13 cellular contexts compared by ENCODE assay signal in the genomic region with DNA sequence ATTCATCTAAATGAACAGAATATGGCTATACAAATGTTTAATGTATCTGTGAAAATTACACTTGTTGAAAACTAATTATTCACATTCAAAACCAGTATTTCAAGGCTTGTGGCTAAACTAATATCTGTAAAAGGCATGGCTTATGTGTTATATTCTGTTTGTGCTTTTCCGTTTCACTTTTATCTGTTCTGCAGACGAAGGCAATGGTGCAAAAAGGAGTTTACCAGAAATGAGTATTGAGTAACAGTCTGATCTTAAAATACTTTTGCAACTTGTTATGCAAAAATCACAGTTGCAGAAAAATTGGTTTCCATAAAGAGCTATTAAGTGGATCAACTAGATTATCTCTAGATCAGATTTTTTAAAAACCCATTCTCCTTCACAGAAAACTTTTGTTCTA. TPM values are rescaled to one million over a fixed set of nuclear protein-coding genes. Genes with fewer than 3 reads are reported as not detected.
DNase-seq lines count a peak whose midpoint lies in the region; ATAC-seq, FAIRE-seq and TF ChIP-seq lines count a peak whose summit lies in the region.
"Had no signal": no experiment of that assay in that cellular context is flagged by ENCODE, and none has a peak within 500 bp of the region (broad histone marks: within the 10 kb centered on the region; RNA-seq: fewer than 3 reads in every experiment).

No MANE protein-coding gene starts in this region.

- CTCF ChIA-PET in naive thymus-derived CD4-positive, alpha-beta T cell (lab: Charles Lee) = no interaction called here

- H3K4me3 Mint-ChIP-seq in naive thymus-derived CD4-positive, alpha-beta T cell = no peak overlapping the region

- no peaks in the 10 kb centered on the region for H3K4me1 Mint-ChIP-seq in naive thymus-derived CD4-positive, alpha-beta T cell

- H3K36me3 ChIP-seq in naive thymus-derived CD4-positive, alpha-beta T cell (ENCODE audit: control insufficient read depth in 2 of 3, insufficient read depth in 3 of 3, low read length in 3 of 3) = no peaks in the 10 kb centered on the region
- H3K36me3 ChIP-seq in kidney (ENCODE audit: control insufficient read depth in 1 of 2, insufficient read depth in 2 of 2, low read length in 2 of 2) = no peaks in the 10 kb centered on the region

- H3K4me3 ChIP-seq in fibroblast of villous mesenchyme (ENCODE audit: low read depth, low read length) (no peak overlapping the region), foreskin fibroblast (ENCODE audit: low read depth in 1 of 2, low read length in 2 of 2) (no peak overlapping the region), kidney (ENCODE audit: low read length in 2 of 2) (no peak overlapping the region)
- H3K4me3 ChIP-seq in naive thymus-derived CD4-positive, alpha-beta T cell (ENCODE audit: low read length) = no peak overlapping the region
- H3K4me3 ChIP-seq: smooth muscle cell had no signal

- H3K27ac ChIP-seq in naive thymus-derived CD4-positive, alpha-beta T cell (ENCODE audit: low read depth, low read length) = no peak overlapping the region
- no peak overlapping the region for H3K27ac ChIP-seq in kidney (ENCODE audit: low read depth in 2 of 2, low read length in 2 of 2)

- DNase-seq in fibroblast of villous mesenchyme (ENCODE audit: low read depth) = peak; percentile 50
- DNase-seq in foreskin fibroblast = no peak
- no peak for DNase-seq in NCI-H2196 treated with DMSO at 0.1 percent for 48 hours (lab: John Stamatoyannopoulos, UW; ENCODE audit: unreplicated experiment)
- no peak for DNase-seq in naive thymus-derived CD4-positive, alpha-beta T cell
- DNase-seq in kidney = no peak
- DNase-seq: Calu3, NCI-H1436 had no signal

- no peak for FAIRE-seq in kidney (lab: Jason Lieb, UNC)

- H3K9ac ChIP-seq in kidney (ENCODE audit: low read length in 2 of 2) = no peak overlapping the region

- intact Hi-C loops in naive thymus-derived CD4-positive, alpha-beta T cell (cut with micrococcal nuclease) = no loop called here
- intact Hi-C loops in kidney (cut with DNase I) = no loop called here

- H3K4me1 ChIP-seq in naive thymus-derived CD4-positive, alpha-beta T cell (ENCODE audit: control insufficient read depth in 2 of 2, insufficient read depth in 2 of 2, low read length in 2 of 2) = no peaks in the 10 kb centered on the region
- no peaks in the 10 kb centered on the region for H3K4me1 ChIP-seq in kidney (ENCODE audit: control insufficient read depth in 1 of 2, insufficient read depth in 1 of 2, low read depth in 1 of 2, low read length in 2 of 2)

- peaks cover 0 to 7% (median 0%) of the 10 kb centered on the region in 11 donors for H3K9me3 Mint-ChIP-seq in naive thymus-derived CD4-positive, alpha-beta T cell

- peaks cover 0 to 3% of the 10 kb centered on the region in 2 donors for H3K27me3 ChIP-seq in naive thymus-derived CD4-positive, alpha-beta T cell (ENCODE audit: control insufficient read depth in 2 of 2, insufficient read depth in 2 of 2, low read length in 2 of 2)

- ATAC-seq in GM18867 (IDR thresholded peaks at IDR 0.05; ENCODE audit: unreplicated experiment) (peak; percentile 95), GM21529 (IDR thresholded peaks at IDR 0.05; ENCODE audit: unreplicated experiment) (peak; percentile 89), HG03108 (IDR thresholded peaks at IDR 0.05; ENCODE audit: unreplicated experiment) (peak; percentile 83)
- no peak for ATAC-seq in naive thymus-derived CD4-positive, alpha-beta T cell

- peaks cover 0 to 11% (median 0%) of the 10 kb centered on the region in 5 donors for H3K27me3 Mint-ChIP-seq in naive thymus-derived CD4-positive, alpha-beta T cell

- H3K27ac Mint-ChIP-seq in naive thymus-derived CD4-positive, alpha-beta T cell = no peak overlapping the region

- no peaks in the 10 kb centered on the region for H3K9me3 ChIP-seq in naive thymus-derived CD4-positive, alpha-beta T cell (ENCODE audit: control insufficient read depth in 2 of 3, low read length in 3 of 3)
- no peaks in the 10 kb centered on the region for H3K9me3 ChIP-seq in kidney (ENCODE audit: control insufficient read depth in 1 of 2, low read length in 2 of 2)

- no peak for TF ChIP-seq CTCF in fibroblast of villous mesenchyme (IDR thresholded peaks at IDR 0.05; ENCODE audit: insufficient read depth, low read depth, low read length)
- no peak for TF ChIP-seq CTCF in foreskin fibroblast (IDR thresholded peaks at IDR 0.05; ENCODE audit: low read depth, low read length)
- TF ChIP-seq CTCF in kidney (IDR thresholded peaks at IDR 0.05; ENCODE audit: borderline replicate concordance, extremely low read depth, insufficient read depth) = no peak

- POLR2A ChIA-PET in naive thymus-derived CD4-positive, alpha-beta T cell (lab: Charles Lee) = interaction anchor here (0.8 kb wide), 1 partner anchor 16 kb away, joined by 3 read pairs; no protein-coding TSS in a partner anchor

- peaks cover 0 to 2% (median 0%) of the 10 kb centered on the region in 5 donors for H3K36me3 Mint-ChIP-seq in naive thymus-derived CD4-positive, alpha-beta T cell

RNA-seq across cellular contexts. Expression of a gene that starts 9.5 kb away (rescaled TPM):
- total RNA-seq in fibroblast of villous mesenchyme (0.97 and 2.2 TPM in 2 replicates), kidney (6.7 TPM)
- 10 to 100 TPM in 3 of 5 experiments, 1 to 10 TPM in 2; 2.6 to 60.5 (median 11.6) TPM for total RNA-seq in naive thymus-derived CD4-positive, alpha-beta T cell
- 1 to 10 TPM; 1.9 to 2.4 TPM for polyA plus RNA-seq in naive thymus-derived CD4-positive, alpha-beta T cell
- 2.0 TPM for polyA plus RNA-seq in kidney (ENCODE audit: insufficient read depth, low read depth, low replicate concordance)
- total RNA-seq: HT-29 had no signal
- polyA plus RNA-seq: neural cell had no signal

RNA-seq across cellular contexts. Expression of a gene that starts 45.5 kb away (rescaled TPM):
- total RNA-seq in fibroblast of villous mesenchyme = 78.6 and 92.8 TPM in 2 replicates
- total RNA-seq in naive thymus-derived CD4-positive, alpha-beta T cell = 100 to 1,000 TPM in 3 of 5 experiments, 10 to 100 TPM in 2; 89.2 to 155 (median 122) TPM
- 100 to 1,000 TPM; 346 to 444 TPM for polyA plus RNA-seq in naive thymus-derived CD4-positive, alpha-beta T cell
- total RNA-seq in kidney = 101 TPM
- 420 TPM for polyA plus RNA-seq in kidney (ENCODE audit: insufficient read depth, low read depth, low replicate concordance)
